Comparison of ENCODE assay signal across 8 cellular contexts in genomic region chr17:81551458-81552243, GRCh38. TPM values are rescaled to one million over a fixed set of nuclear protein-coding genes. Genes with fewer than 3 reads are reported as not detected.
A peak's percentile ranks its signal among the peaks of the same experiment; 100 is the strongest.
DNase-seq lines count a peak whose midpoint lies in the region; ATAC-seq and TF ChIP-seq lines count a peak whose summit lies in the region.

No MANE protein-coding gene starts in this region.

- H3K9me2 ChIP-seq in SK-N-SH: no peaks in the 10 kb centered on the region

- H4K20me1 ChIP-seq in DND-41 (ENCODE audit: insufficient read depth, low read length) (peaks cover 29% of the 10 kb centered on the region), SK-N-SH (ENCODE audit: insufficient read depth) (peaks cover 17% of the 10 kb centered on the region; the same call in 1 of the 2 replicates)

- no peak for TF ChIP-seq EP300 in SK-N-SH (IDR thresholded peaks at IDR 0.05; ENCODE audit: borderline replicate concordance in 1 of 2, low read depth in 1 of 2, low read length in 1 of 2)

- POLR2A ChIA-PET in SK-N-SH (lab: Yijun Ruan, JAX): interaction anchor here (0.6 to 1.9 kb wide), 12 partner anchors 8 to 746 kb away, joined by 3 to 12 read pairs (median 3); partner anchors contain the start of genes ACTG1, BAHCC1 and SLC38A10
- POLR2A ChIA-PET in naive thymus-derived CD4-positive, alpha-beta T cell (lab: Charles Lee): interaction anchor here (0.8 to 6.0 kb wide), 9 partner anchors 13 to 907 kb away, joined by 3 to 65 read pairs (median 6); partner anchors contain the start of genes ACTG1 and NARF

- intact Hi-C loops in naive thymus-derived CD4-positive, alpha-beta T cell (cut with micrococcal nuclease): loop anchor here (1.0 to 10.0 kb wide), 16 partner anchors 39 to 1289 kb away; partner anchors contain the start of genes MRPL12 (in 2 of the 2), SLC38A10 (in 2 of the 2), ACTG1 (in 1 of the 2) and ARL16 (in 1 of the 2)

- H3K9me3 Mint-ChIP-seq in naive thymus-derived CD4-positive, alpha-beta T cell: no peaks in the 10 kb centered on the region

- ATAC-seq in DND-41 (ENCODE audit: insufficient read depth, low read depth): no peak
- no peak for ATAC-seq in naive thymus-derived CD4-positive, alpha-beta T cell
- no peak for ATAC-seq in HG03175 (IDR thresholded peaks at IDR 0.05; ENCODE audit: unreplicated experiment)

- H3K27me3 ChIP-seq in DND-41 (ENCODE audit: insufficient read depth, low read length, poor library complexity): no peaks in the 10 kb centered on the region
- no peaks in the 10 kb centered on the region for H3K27me3 ChIP-seq in SK-N-SH (ENCODE audit: insufficient read depth)
- H3K27me3 ChIP-seq in naive thymus-derived CD4-positive, alpha-beta T cell (ENCODE audit: control insufficient read depth in 2 of 2, insufficient read depth in 2 of 2, low read length in 2 of 2): no peaks in the 10 kb centered on the region

- H3K36me3 ChIP-seq in DND-41 (ENCODE audit: insufficient read depth, low read length) (peaks cover 51% of the 10 kb centered on the region), SK-N-SH (replicated peaks in 1 of 2; ENCODE audit: control insufficient read depth in 1 of 2, insufficient read depth in 2 of 2, low read length in 1 of 2) (peaks cover 16 to 38% of the 10 kb centered on the region in 2 experiments)
- H3K36me3 ChIP-seq in naive thymus-derived CD4-positive, alpha-beta T cell (ENCODE audit: control insufficient read depth in 2 of 3, insufficient read depth in 3 of 3, low read length in 3 of 3): peaks cover 0 to 31% (median 6%) of the 10 kb centered on the region in 3 experiments

- H3K27ac ChIP-seq in DND-41 (ENCODE audit: low read length): peak overlapping the region; percentile 79
- peak overlapping the region; percentile 81 to 90; a peak in 3 of 4 replicates for H3K27ac ChIP-seq in SK-N-SH (ENCODE audit: low read depth in 2 of 2, low read length in 1 of 2)
- H3K27ac ChIP-seq in epithelial cell of prostate: peak overlapping the region; percentile 78
- peak overlapping the region; percentile 95 for H3K27ac ChIP-seq in naive thymus-derived CD4-positive, alpha-beta T cell (ENCODE audit: low read depth, low read length)

- H2AFZ ChIP-seq in DND-41 (ENCODE audit: low read depth, low read length) (peak overlapping the region; percentile 93), SK-N-SH (ENCODE audit: low read depth) (peak overlapping the region; percentile 72)

- peaks cover 0 to 8% (median 6%) of the 10 kb centered on the region in 5 donors for H3K36me3 Mint-ChIP-seq in naive thymus-derived CD4-positive, alpha-beta T cell

- peak overlapping the region; percentile 37 to 87 (median 65) for H3K27ac Mint-ChIP-seq in naive thymus-derived CD4-positive, alpha-beta T cell

- H3K79me2 ChIP-seq in DND-41 (ENCODE audit: insufficient read depth, low read length): peaks cover 40% of the 10 kb centered on the region
- peaks cover 52% of the 10 kb centered on the region for H3K79me2 ChIP-seq in SK-N-SH (ENCODE audit: insufficient read depth)

- CTCF ChIA-PET in SK-N-SH (lab: Yijun Ruan, JAX): interaction anchor here (0.8 to 3.3 kb wide), 9 partner anchors 8 to 299 kb away, joined by 3 to 24 read pairs (median 4); no protein-coding TSS in a partner anchor
- CTCF ChIA-PET in naive thymus-derived CD4-positive, alpha-beta T cell (lab: Charles Lee): interaction anchor here (1.0 to 1.6 kb wide), 3 partner anchors 31 to 50 kb away, joined by 4 to 7 read pairs (median 4); no protein-coding TSS in a partner anchor

- H3F3A ChIP-seq in SK-N-SH (replicated peaks; ENCODE audit: insufficient read depth): peaks cover 40% of the 10 kb centered on the region

- no peak for DNase-seq in DND-41
- no peak for DNase-seq in HFF-Myc (ENCODE audit: extremely low read depth, low read depth)
- peak; percentile 85 for DNase-seq in SK-N-SH
- DNase-seq in epithelial cell of prostate (ENCODE audit: low read depth, low spot score): no peak
- DNase-seq in naive thymus-derived CD4-positive, alpha-beta T cell: no peak
- DNase-seq in activated CD4-positive, CD25-positive, alpha-beta regulatory T cell (lab: John Stamatoyannopoulos, UW): no peak
- DNase-seq in foreskin melanocyte: no peak

- H3K4me3 Mint-ChIP-seq in naive thymus-derived CD4-positive, alpha-beta T cell: peak overlapping the region; percentile 77 to 93 (median 86)

- peaks cover 16 to 41% (median 36%) of the 10 kb centered on the region in 7 donors for H3K4me1 Mint-ChIP-seq in naive thymus-derived CD4-positive, alpha-beta T cell

- H3K4me2 ChIP-seq in DND-41 (ENCODE audit: insufficient read depth, low read length) (peak overlapping the region; percentile 98), SK-N-SH (peak overlapping the region; percentile 100)

- H3K4me1 ChIP-seq in DND-41 (ENCODE audit: insufficient read depth, low read length): peaks cover 44% of the 10 kb centered on the region
- H3K4me1 ChIP-seq in SK-N-SH (ENCODE audit: control insufficient read depth in 1 of 2, insufficient read depth in 2 of 2, low read depth in 1 of 2, low read length in 1 of 2): peaks cover 21 to 26% of the 10 kb centered on the region in 2 experiments; a peak in 3 of 4 replicates
- peaks cover 17% of the 10 kb centered on the region in 2 donors for H3K4me1 ChIP-seq in naive thymus-derived CD4-positive, alpha-beta T cell (ENCODE audit: control insufficient read depth in 2 of 2, insufficient read depth in 2 of 2, low read length in 2 of 2)

- H3K4me3 ChIP-seq in DND-41 (ENCODE audit: low read depth in 1 of 2, low read length in 2 of 2) (peak overlapping the region; percentile 75 to 85), HFF-Myc (replicated peaks; ENCODE audit: low read depth, low read length) (peak overlapping the region; percentile 83), SK-N-SH (ENCODE audit: low read depth in 2 of 2, low read length in 1 of 2) (peak overlapping the region; percentile 78 to 89)
- H3K4me3 ChIP-seq in naive thymus-derived CD4-positive, alpha-beta T cell (ENCODE audit: low read length): peak overlapping the region; percentile 77

- no peaks in the 10 kb centered on the region for H3K9me3 ChIP-seq in DND-41 (ENCODE audit: insufficient read depth, low read length, severe bottlenecking)
- H3K9me3 ChIP-seq in SK-N-SH: no peaks in the 10 kb centered on the region
- no peaks in the 10 kb centered on the region for H3K9me3 ChIP-seq in naive thymus-derived CD4-positive, alpha-beta T cell (ENCODE audit: control insufficient read depth in 2 of 3, low read length in 3 of 3)

- TF ChIP-seq RAD21 in SK-N-SH (IDR thresholded peaks at IDR 0.05; ENCODE audit: low read length): no peak

- peak overlapping the region; percentile 95 for H3K9ac ChIP-seq in DND-41 (ENCODE audit: low read depth, low read length)
- H3K9ac ChIP-seq in SK-N-SH: peak overlapping the region; percentile 82

- TF ChIP-seq CTCF in DND-41 (IDR thresholded peaks at IDR 0.05; ENCODE audit: borderline replicate concordance, extremely low read depth, low read length, poor library complexity, severe bottlenecking) (no peak), HFF-Myc (IDR thresholded peaks at IDR 0.05; ENCODE audit: low read depth, low read length, missing control alignments) (no peak), SK-N-SH (IDR thresholded peaks at IDR 0.05) (no peak)

- no peaks in the 10 kb centered on the region for H3K27me3 Mint-ChIP-seq in naive thymus-derived CD4-positive, alpha-beta T cell

- WGBS in SK-N-SH (ENCODE audit: low lambda C conversion rate): 2% methylated on average over 29 of the region's 69 CpGs

TF ChIP-seq in SK-N-SH, 30 proteins besides CTCF, POLR2A, EP300 and RAD21:
- peak; percentile 67 for TF ChIP-seq MXI1 (IDR thresholded peaks at IDR 0.05; ENCODE audit: low read depth, low read length)
- TF ChIP-seq USF1 (IDR thresholded peaks at IDR 0.05; ENCODE audit: borderline replicate concordance, low read depth): no peak

RNA-seq across cellular contexts. Expression of gene FAAP100, which starts 0.5 kb away (rescaled TPM):
- 17.1 and 18.9 TPM in 2 replicates for polyA plus RNA-seq in SK-N-SH (2012; rRNA removed)
- 6.8 and 12.0 TPM in 2 replicates for polyA plus RNA-seq in SK-N-SH (2012; cell fraction: cytosol; rRNA removed)
- 94.3 and 134 TPM in 2 replicates for polyA plus RNA-seq in SK-N-SH (2012; cell fraction: nucleus; rRNA removed)
- 10 to 100 TPM; 28.8 to 57.0 (median 43.6) TPM for total RNA-seq in naive thymus-derived CD4-positive, alpha-beta T cell
- 10 to 100 TPM in 1 of 2 donors, 1 to 10 TPM in 1; 9.0 to 20.1 TPM for polyA plus RNA-seq in naive thymus-derived CD4-positive, alpha-beta T cell

RNA-seq across cellular contexts. Expression of gene FSCN2, which starts 23.5 kb away (rescaled TPM):
- polyA plus RNA-seq in SK-N-SH (2012; rRNA removed): 2.0 and 2.1 TPM in 2 replicates
- polyA plus RNA-seq in SK-N-SH (2012; cell fraction: cytosol; rRNA removed): 0.31 and 0.79 TPM in 2 replicates
- polyA plus RNA-seq in SK-N-SH (2012; cell fraction: nucleus; rRNA removed): 10.6 and 13.6 TPM in 2 replicates
- total RNA-seq in naive thymus-derived CD4-positive, alpha-beta T cell: 1 to 10 TPM in 2 of 5 experiments, under 1 TPM in 3; 0.56 to 1.6 (median 0.70) TPM
- not detected for polyA plus RNA-seq in naive thymus-derived CD4-positive, alpha-beta T cell

RNA-seq across cellular contexts. Expression of gene ACTG1, which starts 39.1 kb away (rescaled TPM):
- 3,367 and 7,871 TPM in 2 replicates for polyA plus RNA-seq in SK-N-SH (2012; rRNA removed)
- 4,016 and 6,640 TPM in 2 replicates for polyA plus RNA-seq in SK-N-SH (2012; cell fraction: cytosol; rRNA removed)
- 7,589 and 12,425 TPM in 2 replicates for polyA plus RNA-seq in SK-N-SH (2012; cell fraction: nucleus; rRNA removed)
- 1,000 to 10,000 TPM in 4 of 5 experiments, 100 to 1,000 TPM in 1; 971 to 4,639 (median 1,185) TPM for total RNA-seq in naive thymus-derived CD4-positive, alpha-beta T cell
- 1,000 to 10,000 TPM; 1,098 to 1,433 TPM for polyA plus RNA-seq in naive thymus-derived CD4-positive, alpha-beta T cell
